20 cellular contexts compared by ENCODE assay signal in genomic region chr5:74956278-74956677, GRCh38.
"Had no signal": no experiment of that assay in that cellular context is flagged by ENCODE, and none has a peak within 500 bp of the region (broad histone marks: within the 10 kb centered on the region; RNA-seq: fewer than 3 reads in every experiment).

No MANE protein-coding gene starts in this region.

- H3K27ac ChIP-seq: adrenal gland, cardiac muscle cell, transverse colon, vagina had no signal

- H3K4me1 ChIP-seq: vagina had no signal

- H3K4me3 ChIP-seq: adrenal gland, cardiac muscle cell, transverse colon, vagina had no signal

- H3K27me3 ChIP-seq: adrenal gland, cardiac muscle cell, transverse colon, vagina had no signal

- H3K9me3 ChIP-seq: adrenal gland, transverse colon, vagina had no signal

- H3K36me3 ChIP-seq: adrenal gland, cardiac muscle cell, transverse colon, vagina had no signal

- DNase-seq: activated CD4-positive, alpha-beta T cell treated with anti-CD3 and anti-CD28 coated beads for 1 hour; activated CD8-positive, alpha-beta memory T cell treated with anti-CD3 and anti-CD28 coated beads for 24 hours; activated CD8-positive, alpha-beta memory T cell treated with anti-CD3 and anti-CD28 coated beads, Interleukin-2, amount 50 U/mL, for 4 hours; activated T-cell treated with anti-CD3 and anti-CD28 coated beads, Interleukin-2, amount 50 U/mL, for 24 hours; adrenal gland; cortex of kidney; foreskin melanocyte; glutamatergic neuron; hippocampal formation; left cardiac atrium; naive B cell; posterior cingulate gyrus; stimulated activated CD4-positive, alpha-beta T cell treated with anti-CD3 and anti-CD28 coated beads, Interleukin-2, amount 100 ng/mL, for 24 hours; T-helper 9 cell; transverse colon had no signal

- ATAC-seq: activated T-helper 17 cell treated with anti-CD3 and anti-CD28 coated beads, Interleukin-2, amount 50 U/mL, for 72 hours; left cardiac atrium; sciatic nerve; stimulated activated memory B cell treated with anti-CD40 and anti-IgM and Interleukin-4, amounts not matched to agents 10 μg/mL and 1 μg/mL and 100 μg/mL, for 72 hours had no signal
